ENCODE assay signal across 8 cellular contexts in the genomic region with DNA sequence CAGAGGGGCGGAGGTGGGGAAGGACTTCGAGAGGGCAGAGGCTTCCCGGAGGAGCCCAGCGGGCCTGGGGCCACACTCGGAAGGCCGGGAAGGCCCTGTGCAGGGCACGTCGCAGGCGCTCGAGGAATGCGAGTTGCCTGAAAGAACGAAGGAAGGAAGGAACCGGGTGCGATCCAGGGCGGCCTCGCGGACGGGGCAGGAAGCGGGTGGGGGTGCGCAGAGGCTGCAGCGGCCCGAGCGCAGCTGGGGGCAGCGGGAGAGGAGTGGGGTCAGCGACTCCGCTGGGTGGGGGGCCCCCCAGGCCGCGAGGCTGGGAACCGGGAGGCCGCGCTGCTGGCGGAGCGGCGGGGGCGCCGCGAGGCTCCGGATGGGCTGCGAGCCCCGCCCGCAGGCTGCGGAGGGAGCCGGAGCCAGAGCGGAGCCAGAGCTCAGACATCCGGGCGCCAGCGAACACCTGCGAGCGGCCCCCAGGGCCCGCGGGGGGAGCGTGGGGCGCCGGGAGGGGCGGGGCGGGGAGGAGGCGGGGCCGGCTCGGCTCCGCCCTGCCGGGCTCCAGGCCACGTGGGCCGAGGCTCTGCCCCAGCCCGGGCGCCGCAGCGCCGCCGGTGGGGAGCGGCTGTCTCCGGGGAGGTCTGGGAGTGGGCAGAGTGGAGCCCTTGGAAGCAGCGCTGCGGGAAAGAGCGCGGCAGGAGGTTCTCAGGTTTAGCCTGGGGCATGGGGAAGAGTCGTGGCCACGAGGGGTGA. TPM values are rescaled to one million over a fixed set of nuclear protein-coding genes. Genes with fewer than 3 reads are reported as not detected.
A peak's percentile ranks its signal among the peaks of the same experiment; 100 is the strongest.
DNase-seq lines count a peak whose midpoint lies in the region; ATAC-seq and TF ChIP-seq lines count a peak whose summit lies in the region.

No MANE protein-coding gene starts in this region.

- peak overlapping the region; percentile 96 for H3K4me2 ChIP-seq in BLaER1

- H3K36me3 ChIP-seq in BLaER1 (peaks cover 26% of the 10 kb centered on the region), lung (ENCODE audit: control insufficient read depth in 2 of 2, insufficient read depth in 2 of 2, low read length in 2 of 2) (no peaks in the 10 kb centered on the region)

- no peaks in the 10 kb centered on the region for H3K27me3 Mint-ChIP-seq in activated CD4-positive, alpha-beta memory T cell treated with anti-CD3 and anti-CD28 coated beads for 36 hours

- ATAC-seq in HG03432 (IDR thresholded peaks at IDR 0.05; ENCODE audit: unreplicated experiment) (peak; percentile 55), lung (ENCODE audit: insufficient read depth, low FRiP score) (peak; percentile 77)

- H3K9me3 ChIP-seq in BLaER1 (no peaks in the 10 kb centered on the region), lung (ENCODE audit: control insufficient read depth in 2 of 2, insufficient read depth in 1 of 2, low read length in 1 of 2) (no peaks in the 10 kb centered on the region)

- H3K4me3 ChIP-seq in BLaER1, result peak overlapping the region; percentile 95
- H3K4me3 ChIP-seq in dorsolateral prefrontal cortex, result peak overlapping the region; percentile 36 to 95 (median 70)
- peak overlapping the region; percentile 40 for H3K4me3 ChIP-seq in lung

- 0 to 2% methylated on average over 42 to 77 of the region's 77 CpGs for WGBS in lung, 2 donors

- POLR2A ChIA-PET in activated CD4-positive, alpha-beta memory T cell treated with anti-CD3 and anti-CD28 coated beads for 36 hours (lab: Charles Lee), result interaction anchor here (1.8 to 2.2 kb wide), 3 partner anchors 22 to 82 kb away, joined by 7 to 12 read pairs (median 10); no protein-coding TSS in a partner anchor

- H3K27ac ChIP-seq in BLaER1 (peak overlapping the region; percentile 99), dorsolateral prefrontal cortex (peak overlapping the region; percentile 21 to 96 (median 90)), lung (ENCODE audit: low read depth in 1 of 2, low read length in 1 of 2) (peak overlapping the region; percentile 86 to 97)

- intact Hi-C loops in activated CD4-positive, alpha-beta memory T cell treated with anti-CD3 and anti-CD28 coated beads for 36 hours (cut with micrococcal nuclease), result no loop called here
- intact Hi-C loops in dorsolateral prefrontal cortex (cut with DNase I), result no loop called here

- peaks cover 70% of the 10 kb centered on the region for H3K4me1 ChIP-seq in BLaER1
- peaks cover 0 to 5% of the 10 kb centered on the region in 2 donors for H3K4me1 ChIP-seq in lung (ENCODE audit: control insufficient read depth in 2 of 2, insufficient read depth in 2 of 2, low read length in 2 of 2)

- peak overlapping the region; percentile 82 for H3K27ac Mint-ChIP-seq in activated CD4-positive, alpha-beta memory T cell treated with anti-CD3 and anti-CD28 coated beads for 36 hours

- DNase-seq in NCI-H524 treated with DMSO at 0.1 percent for 48 hours (lab: John Stamatoyannopoulos, UW) (peak; percentile 68), dorsolateral prefrontal cortex (peak; percentile 35 to 91 (median 72)), lung (ENCODE audit: low spot score) (peak; percentile 83)
- DNase-seq in activated CD4-positive, alpha-beta memory T cell treated with anti-CD3 and anti-CD28 coated beads for 36 hours, result peak; percentile 92
- peak; percentile 70 to 78 (median 71) for DNase-seq in stimulated activated CD4-positive, alpha-beta T cell treated with anti-CD3 and anti-CD28 coated beads, TNF-alpha, amount 100 ng/mL, for 4 hours (ENCODE audit: low read depth in 3 of 3)

- peaks cover 29% of the 10 kb centered on the region for H4K20me1 ChIP-seq in BLaER1

- peak; percentile 75 for TF ChIP-seq POLR2A in GM19193 (IDR thresholded peaks at IDR 0.05; ENCODE audit: extremely low read depth, insufficient read depth, insufficient read length)

- peak overlapping the region; percentile 97 for H3K9ac ChIP-seq in BLaER1

- H3K27me3 ChIP-seq in BLaER1, result no peaks in the 10 kb centered on the region
- H3K27me3 ChIP-seq in dorsolateral prefrontal cortex, result peaks cover 0 to 33% (median 7%) of the 10 kb centered on the region in 45 donors
- H3K27me3 ChIP-seq in lung (ENCODE audit: control insufficient read depth, insufficient read depth), result no peaks in the 10 kb centered on the region

- peaks cover 13% of the 10 kb centered on the region for H3K36me3 Mint-ChIP-seq in activated CD4-positive, alpha-beta memory T cell treated with anti-CD3 and anti-CD28 coated beads for 36 hours

- H3K4me1 Mint-ChIP-seq in activated CD4-positive, alpha-beta memory T cell treated with anti-CD3 and anti-CD28 coated beads for 36 hours (ENCODE audit: low read depth), result peaks cover 42% of the 10 kb centered on the region

- peak overlapping the region; percentile 81 for H3K4me3 Mint-ChIP-seq in activated CD4-positive, alpha-beta memory T cell treated with anti-CD3 and anti-CD28 coated beads for 36 hours

- TF ChIP-seq CTCF in dorsolateral prefrontal cortex (IDR thresholded peaks at IDR 0.05 in 54 of 56, conservative IDR thresholded peaks at IDR 0.05 in 2 of 56; ENCODE audit: low read depth in 1 of 56, partially characterized antibody in 56 of 56) (peak in 54 of 56 donors; percentile 19 to 79 (median 52)), lung (IDR thresholded peaks at IDR 0.05; ENCODE audit: control extremely low read depth, extremely low read depth) (peak; percentile 31)

- H3K9me3 Mint-ChIP-seq in activated CD4-positive, alpha-beta memory T cell treated with anti-CD3 and anti-CD28 coated beads for 36 hours, result no peaks in the 10 kb centered on the region

- CTCF ChIA-PET in activated CD4-positive, alpha-beta memory T cell treated with anti-CD3 and anti-CD28 coated beads for 36 hours (lab: Charles Lee), result interaction anchor here (0.9 to 23.7 kb wide), 18 partner anchors 10 to 137 kb away, joined by 3 to 913 read pairs (median 5); partner anchors contain the start of genes E2F2 and RPL11

RNA-seq across cellular contexts. Expression of gene ID3, which starts 4.6 kb away (rescaled TPM):
- total RNA-seq in activated CD4-positive, alpha-beta memory T cell treated with anti-CD3 and anti-CD28 coated beads for 36 hours, result 10 to 100 TPM; 35.9 to 36.2 TPM
- total RNA-seq in dorsolateral prefrontal cortex, result 100 to 1,000 TPM in 13 of 120 experiments, 10 to 100 TPM in 107; 20.5 to 247 (median 59.8) TPM
- 100 to 1,000 TPM; 119 to 192 TPM for total RNA-seq in lung
- polyA plus RNA-seq in lung, result 100 to 1,000 TPM; 134 to 275 TPM

RNA-seq across cellular contexts. Expression of gene E2F2, which starts 23.6 kb away (rescaled TPM):
- total RNA-seq in activated CD4-positive, alpha-beta memory T cell treated with anti-CD3 and anti-CD28 coated beads for 36 hours, result 10 to 100 TPM; 22.1 to 26.3 TPM
- 1 to 10 TPM in 1 of 120 experiments, under 1 TPM in 37, not detected in 82; 0.07 to 1.1 (median 0.15) TPM for total RNA-seq in dorsolateral prefrontal cortex
- 1 to 10 TPM; 1.7 to 4.9 TPM for total RNA-seq in lung
- polyA plus RNA-seq in lung, result 1 to 10 TPM in 1 of 2 donors, under 1 TPM in 1; 0.83 to 1.2 TPM

Comparison
In these comparisons a context has a peak if more than half of its experiments do, and no peak if none do; other contexts are left out.
1. Peak in every context shown above with its lines: DNase-seq, ATAC-seq, H3K4me3 ChIP-seq and H3K27ac ChIP-seq.
2. H3K4me3 ChIP-seq: peak in every context shown above with its lines; median percentile 95 in BLaER1; 70 in dorsolateral prefrontal cortex; 40 in lung.